20 cellular contexts compared by ENCODE assay signal in genomic region chr17:46788796-46789195, GRCh38.
"Had no signal": no experiment of that assay in that cellular context is flagged by ENCODE, and none has a peak within 500 bp of the region (broad histone marks: within the 10 kb centered on the region; RNA-seq: fewer than 3 reads in every experiment).

No MANE protein-coding gene starts in this region.

- H3K27ac Mint-ChIP-seq: stimulated activated naive B cell treated with anti-CD40 and anti-IgM and Interleukin-4, amounts not matched to agents 10 μg/mL and 1 μg/mL and 100 μg/mL, for 72 hours; stimulated activated naive CD8-positive, alpha-beta T cell treated with anti-CD3 and anti-CD28 coated beads, Interleukin-15, amount 100 ng/mL, for 72 hours had no signal

- H3K27me3 ChIP-seq: ovary, right atrium auricular region, testis had no signal

- H3K27ac ChIP-seq: epithelial cell of prostate, esophagus muscularis mucosa, gastroesophageal sphincter, ovary, right atrium auricular region, sigmoid colon, skin epidermis, testis, tibial nerve had no signal

- H3K4me1 ChIP-seq: esophagus muscularis mucosa, gastroesophageal sphincter, right atrium auricular region, sigmoid colon, testis, tibial nerve had no signal

- H3K9me3 ChIP-seq: ovary, testis had no signal

- H3K9me3 Mint-ChIP-seq: stimulated activated naive CD8-positive, alpha-beta T cell treated with anti-CD3 and anti-CD28 coated beads, Interleukin-15, amount 100 ng/mL, for 72 hours had no signal

- ATAC-seq: gastroesophageal sphincter; left colon; left ventricle myocardium superior; naive thymus-derived CD4-positive, alpha-beta T cell; stimulated activated naive B cell treated with anti-CD40 and anti-IgM and Interleukin-4, amounts not matched to agents 10 μg/mL and 1 μg/mL and 100 μg/mL, for 72 hours; stimulated activated naive CD8-positive, alpha-beta T cell treated with anti-CD3 and anti-CD28 coated beads, Interleukin-15, amount 100 ng/mL, for 72 hours had no signal

- H3K4me1 Mint-ChIP-seq: naive thymus-derived CD4-positive, alpha-beta T cell; stimulated activated naive CD8-positive, alpha-beta T cell treated with anti-CD3 and anti-CD28 coated beads, Interleukin-15, amount 100 ng/mL, for 72 hours had no signal

- DNase-seq: effector memory CD4-positive, alpha-beta T cell; glutamatergic neuron; left colon; left ventricle myocardium superior; mesenchymal stem cell; naive thymus-derived CD4-positive, alpha-beta T cell; ovary; sigmoid colon; stimulated activated CD4-positive, alpha-beta T cell treated with anti-CD3 and anti-CD28 coated beads, Interleukin-2, amount 100 ng/mL, for 24 hours; stimulated activated CD4-positive, alpha-beta T cell treated with anti-CD3 and anti-CD28 coated beads, Interleukin-4, amount 100 ng/mL, for 4 hours; stimulated activated naive B cell treated with anti-CD40 and anti-IgM and Interleukin-4, amounts not matched to agents 10 μg/mL and 1 μg/mL and 100 μg/mL, for 72 hours; stimulated activated naive CD8-positive, alpha-beta T cell treated with anti-CD3 and anti-CD28 coated beads, Interleukin-15, amount 100 ng/mL, for 72 hours; testis had no signal

- H3K36me3 ChIP-seq: esophagus muscularis mucosa, gastroesophageal sphincter, ovary, right atrium auricular region, sigmoid colon, tibial nerve had no signal

- H3K4me3 Mint-ChIP-seq: naive thymus-derived CD4-positive, alpha-beta T cell; stimulated activated naive B cell treated with anti-CD40 and anti-IgM and Interleukin-4, amounts not matched to agents 10 μg/mL and 1 μg/mL and 100 μg/mL, for 72 hours; stimulated activated naive CD8-positive, alpha-beta T cell treated with anti-CD3 and anti-CD28 coated beads, Interleukin-15, amount 100 ng/mL, for 72 hours had no signal

- H3K4me3 ChIP-seq: esophagus muscularis mucosa, gastroesophageal sphincter, lung, ovary, right atrium auricular region, sigmoid colon, skin epidermis, testis, tibial nerve had no signal
